In genomic region chr1:119139393-119139792, GRCh38 we compare ENCODE assay signal across 8 cellular contexts. TPM values are rescaled to one million over a fixed set of nuclear protein-coding genes. Genes with fewer than 3 reads are reported as not detected.
DNase-seq lines count a peak whose midpoint lies in the region; ATAC-seq and TF ChIP-seq lines count a peak whose summit lies in the region.

No MANE protein-coding gene starts in this region.

- peak overlapping the region; percentile 89 for H3K9ac ChIP-seq in HUES64 (ENCODE audit: low read depth, low read length)
- H3K9ac ChIP-seq in mucosa of rectum (ENCODE audit: low read depth in 1 of 2, low read length in 2 of 2): peak overlapping the region; percentile 92 to 99

- H3K36me3 Mint-ChIP-seq in type B pancreatic cell (peaks cover 16% of the 10 kb centered on the region), osteocyte (ENCODE audit: unreplicated experiment) (no peaks in the 10 kb centered on the region)

- TF ChIP-seq POLR2A in adrenal gland (IDR thresholded peaks at IDR 0.05): no peak

- TF ChIP-seq CTCF in AG04449 (IDR thresholded peaks at IDR 0.05; ENCODE audit: insufficient read depth, low read length, missing control alignments) (no peak), adrenal gland (IDR thresholded peaks at IDR 0.05) (no peak), type B pancreatic cell (conservative IDR thresholded peaks at IDR 0.05) (no peak), osteocyte (IDR thresholded peaks at IDR 0.05) (no peak)

- ATAC-seq in GM18498 (IDR thresholded peaks at IDR 0.05; ENCODE audit: unreplicated experiment): peak; percentile 33

- H3K4me1 Mint-ChIP-seq in type B pancreatic cell (ENCODE audit: unreplicated experiment): peaks cover 26% of the 10 kb centered on the region
- H3K4me1 Mint-ChIP-seq in osteocyte (ENCODE audit: unreplicated experiment): peaks cover 13% of the 10 kb centered on the region

- 21% methylated on average over 5 of the region's 5 CpGs for WGBS in HUES64
- WGBS in adrenal gland, 4 donors: 38 to 44% (median 39%) methylated on average over 5 of the region's 5 CpGs

- peak overlapping the region; percentile 86; the same call in 1 of the 2 replicates for H3K27ac ChIP-seq in HUES64 (ENCODE audit: low read depth, low read length)
- peak overlapping the region; percentile 93 to 99 (median 97) for H3K27ac ChIP-seq in adrenal gland
- H3K27ac ChIP-seq in mucosa of rectum (ENCODE audit: low read depth in 2 of 2, low read length in 2 of 2): peak overlapping the region; percentile 97 to 98

- H3K9me3 Mint-ChIP-seq in type B pancreatic cell (no peaks in the 10 kb centered on the region), osteocyte (ENCODE audit: unreplicated experiment) (no peaks in the 10 kb centered on the region)

- no peak for DNase-seq in AG04449 (ENCODE audit: low read depth, low spot score)
- DNase-seq in adrenal gland: no peak
- DNase-seq in type B pancreatic cell (ENCODE audit: extremely low spot score, unreplicated experiment): no peak
- DNase-seq in HK-2 (ENCODE audit: unreplicated experiment): no peak
- DNase-seq in osteocyte (ENCODE audit: extremely low spot score, unreplicated experiment): no peak

- H3K27ac Mint-ChIP-seq in type B pancreatic cell (no peak overlapping the region), osteocyte (ENCODE audit: unreplicated experiment) (no peak overlapping the region)

- H3K36me3 ChIP-seq in HUES64 (ENCODE audit: insufficient read depth, low read length) (no peaks in the 10 kb centered on the region), adrenal gland (replicated peaks in 1 of 2) (no peaks in the 10 kb centered on the region), mucosa of rectum (ENCODE audit: control insufficient read depth in 2 of 2, insufficient read depth in 2 of 2, low read length in 2 of 2) (no peaks in the 10 kb centered on the region)

- no peaks in the 10 kb centered on the region for H3K27me3 Mint-ChIP-seq in type B pancreatic cell
- H3K27me3 Mint-ChIP-seq in osteocyte (ENCODE audit: unreplicated experiment): no peaks in the 10 kb centered on the region

- POLR2A ChIA-PET in AG04449 (lab: Yijun Ruan, JAX): no interaction called here

- H3K27me3 ChIP-seq in HUES64 (ENCODE audit: insufficient read depth, low read length) (no peaks in the 10 kb centered on the region), adrenal gland (no peaks in the 10 kb centered on the region), mucosa of rectum (ENCODE audit: control insufficient read depth in 2 of 2, insufficient read depth in 2 of 2, low read length in 2 of 2) (no peaks in the 10 kb centered on the region)

- H3K4me3 Mint-ChIP-seq in type B pancreatic cell (no peak overlapping the region), osteocyte (ENCODE audit: unreplicated experiment) (no peak overlapping the region)

- CTCF ChIA-PET in AG04449 (lab: Yijun Ruan, JAX): no interaction called here

- H3K9me3 ChIP-seq in HUES64 (ENCODE audit: insufficient read depth, low read depth, low read length): no peaks in the 10 kb centered on the region
- no peaks in the 10 kb centered on the region for H3K9me3 ChIP-seq in adrenal gland (replicated peaks in 1 of 3)
- no peaks in the 10 kb centered on the region for H3K9me3 ChIP-seq in mucosa of rectum (ENCODE audit: control insufficient read depth in 2 of 2, low read length in 2 of 2)

- H3K4me3 ChIP-seq in AG04449 (ENCODE audit: low read depth, low read length) (peak overlapping the region; percentile 73), HUES64 (ENCODE audit: low read length) (peak overlapping the region; percentile 82), adrenal gland (peak overlapping the region in 2 of 4 donors; percentile 46 to 70), mucosa of rectum (ENCODE audit: low read length in 2 of 2) (peak overlapping the region; percentile 85 to 94)

- intact Hi-C loops in adrenal gland (cut with DNase I): no loop called here

- peaks cover 11% of the 10 kb centered on the region for H3K4me1 ChIP-seq in HUES64 (ENCODE audit: insufficient read depth, low read length)
- peaks cover 24 to 29% of the 10 kb centered on the region in 2 donors for H3K4me1 ChIP-seq in adrenal gland (replicated peaks in 1 of 2)
- H3K4me1 ChIP-seq in mucosa of rectum (ENCODE audit: control insufficient read depth in 2 of 2, insufficient read depth in 2 of 2, low read length in 2 of 2): peaks cover 8 to 14% of the 10 kb centered on the region in 2 donors

RNA-seq across cellular contexts. Expression of gene WARS2, which starts 1.1 kb away (rescaled TPM):
- 10.0 TPM for polyA plus RNA-seq in HUES64 (2013, experiment 1 of 2)
- polyA plus RNA-seq in HUES64 (2013, experiment 2 of 2): 9.9 TPM
- total RNA-seq in adrenal gland (10 to 100 TPM; 17.4 to 35.9 (median 25.0) TPM), type B pancreatic cell (ENCODE audit: low replicate concordance) (13.8 and 14.9 TPM in 2 replicates), osteocyte (9.8 and 13.2 TPM in 2 replicates)
- 10 to 100 TPM in 1 of 3 donors, 1 to 10 TPM in 2; 5.1 to 16.3 (median 6.5) TPM for polyA plus RNA-seq in adrenal gland
